Comparison of ENCODE assay signal across 13 cellular contexts in the genomic region with DNA sequence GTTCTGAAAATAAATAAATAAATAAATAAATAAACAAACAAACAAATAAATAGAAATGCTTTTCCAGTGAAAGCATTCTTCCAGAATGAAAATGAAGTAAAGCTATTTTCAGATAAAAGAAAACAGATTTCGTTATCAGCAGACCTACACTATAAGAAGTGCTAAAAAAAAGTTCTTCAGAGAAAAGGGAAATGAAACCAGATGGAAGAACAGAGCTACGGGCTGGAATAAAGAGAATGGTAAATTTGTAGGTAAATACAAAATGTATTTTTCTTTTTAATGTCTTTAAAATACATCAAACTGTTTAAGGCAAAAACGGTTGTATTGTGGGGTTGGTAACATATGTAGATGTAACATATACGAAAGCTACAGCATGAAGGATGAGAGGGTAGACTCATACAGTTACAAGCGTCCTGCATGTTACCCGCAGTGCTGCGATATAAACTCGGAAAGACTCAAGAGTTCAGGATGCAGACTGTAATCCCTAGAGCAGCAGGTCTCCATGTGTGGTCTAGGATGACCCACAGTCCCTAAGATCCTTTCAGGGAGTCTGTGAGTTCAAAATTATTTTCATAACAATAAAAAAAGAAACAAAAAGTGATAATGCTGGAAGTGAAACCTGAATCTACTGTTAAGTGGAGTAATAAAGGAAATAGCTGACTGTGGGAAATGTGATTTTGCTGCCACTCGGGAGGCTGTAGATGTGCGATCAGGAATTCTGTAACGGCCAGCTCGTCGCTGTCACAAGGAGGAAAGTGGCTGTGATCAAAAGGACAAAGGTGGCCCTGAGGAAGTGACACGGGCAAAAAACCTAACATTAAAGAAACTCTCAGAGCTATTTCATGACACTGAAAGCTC. TPM values are rescaled to one million over a fixed set of nuclear protein-coding genes. Genes with fewer than 3 reads are reported as not detected.
A peak's percentile ranks its signal among the peaks of the same experiment; 100 is the strongest.
DNase-seq lines count a peak whose midpoint lies in the region; ATAC-seq and TF ChIP-seq lines count a peak whose summit lies in the region.
"Had no signal": no experiment of that assay in that cellular context is flagged by ENCODE, and none has a peak within 500 bp of the region (broad histone marks: within the 10 kb centered on the region; RNA-seq: fewer than 3 reads in every experiment).

No MANE protein-coding gene starts in this region.

- no peaks in the 10 kb centered on the region for H4K20me1 ChIP-seq in PC-9 (ENCODE audit: insufficient read depth)

- H3K9me3 Mint-ChIP-seq in CD4-positive, CD25-positive, alpha-beta regulatory T cell = peaks cover 0 to 3% (median 0%) of the 10 kb centered on the region in 7 donors

- H3K9me3 ChIP-seq in CD4-positive, CD25-positive, alpha-beta regulatory T cell (ENCODE audit: control insufficient read depth in 2 of 2, low read length in 2 of 2) = no peaks in the 10 kb centered on the region
- H3K9me3 ChIP-seq in PC-9 (ENCODE audit: insufficient read depth, low read depth) (no peaks in the 10 kb centered on the region), lower lobe of right lung (no peaks in the 10 kb centered on the region)
- H3K9me3 ChIP-seq: right atrium auricular region had no signal

- no peaks in the 10 kb centered on the region for H3K36me3 ChIP-seq in CD4-positive, CD25-positive, alpha-beta regulatory T cell (ENCODE audit: control insufficient read depth, insufficient read depth, low read length)
- H3K36me3 ChIP-seq in PC-9 (ENCODE audit: low read depth) = no peaks in the 10 kb centered on the region
- H3K36me3 ChIP-seq in lower lobe of right lung = no peaks in the 10 kb centered on the region
- H3K36me3 ChIP-seq: right atrium auricular region had no signal

- no TSS peak for BruUV-seq in PC-9 (replicated peaks; lab: Mats Ljungman, UMichigan)

- 0 out of 2 replicates have a peak overlapping the region, but pooled peaks have one; percentile 7 for H3K4me2 ChIP-seq in PC-9

- H3K4me1 ChIP-seq in CD4-positive, CD25-positive, alpha-beta regulatory T cell (ENCODE audit: control insufficient read depth, insufficient read depth, low read length, poor library complexity, severe bottlenecking) = peaks cover 8% of the 10 kb centered on the region
- peaks cover 19% of the 10 kb centered on the region; the same call in 1 of the 2 replicates for H3K4me1 ChIP-seq in PC-9 (replicated peaks; ENCODE audit: insufficient read depth)
- H3K4me1 ChIP-seq in lower lobe of right lung = peaks cover 9% of the 10 kb centered on the region

- POLR2A ChIA-PET in PC-9 (lab: Charles Lee; ENCODE audit: unreplicated experiment) = no interaction called here

- peak overlapping the region in 2 of 3 donors; percentile 54 to 69 for H3K27ac Mint-ChIP-seq in CD4-positive, CD25-positive, alpha-beta regulatory T cell

- no peaks in the 10 kb centered on the region for H3K79me2 ChIP-seq in PC-9 (ENCODE audit: low read depth)

- no peaks in the 10 kb centered on the region for H3K36me3 Mint-ChIP-seq in CD4-positive, CD25-positive, alpha-beta regulatory T cell

- peaks cover 8% of the 10 kb centered on the region; the same call in 1 of the 2 replicates for H3F3A ChIP-seq in PC-9 (ENCODE audit: insufficient read depth, low read depth)

- no peak overlapping the region for H3K27ac ChIP-seq in CD4-positive, CD25-positive, alpha-beta regulatory T cell (ENCODE audit: insufficient read depth, low read length, poor library complexity, severe bottlenecking)
- H3K27ac ChIP-seq in PC-9 = no peak overlapping the region
- peak overlapping the region; percentile 26 for H3K27ac ChIP-seq in lower lobe of right lung
- H3K27ac ChIP-seq: right atrium auricular region had no signal

- H3K4me3 ChIP-seq in CD4-positive, CD25-positive, alpha-beta regulatory T cell (ENCODE audit: low read depth, low read length) = peak overlapping the region; percentile 60
- H3K4me3 ChIP-seq in PC-9 (no peak overlapping the region), lower lobe of right lung (peak overlapping the region; percentile 37)
- H3K4me3 ChIP-seq: right atrium auricular region had no signal

- DNase-seq in CD4-positive, CD25-positive, alpha-beta regulatory T cell = no peak
- no peak for DNase-seq in PC-9
- no peak for DNase-seq in lower lobe of right lung
- DNase-seq in head of caudate nucleus = no peak
- DNase-seq in DMS 273 (lab: John Stamatoyannopoulos, UW; ENCODE audit: unreplicated experiment) = no peak
- DNase-seq: effector memory CD4-positive, alpha-beta T cell; kidney; NCI-H510A treated with DMSO at 0.1 percent for 48 hours; stimulated activated naive CD4-positive, alpha-beta T cell treated with Interleukin-2 at 50 U/mL for 16 hours had no signal

- peaks cover 18% of the 10 kb centered on the region for H3K27me3 ChIP-seq in CD4-positive, CD25-positive, alpha-beta regulatory T cell (ENCODE audit: control insufficient read depth, insufficient read depth, low read length)
- H3K27me3 ChIP-seq in PC-9 (ENCODE audit: insufficient read depth, low read depth) (no peaks in the 10 kb centered on the region; the same call in 1 of the 2 replicates), lower lobe of right lung (ENCODE audit: low read depth) (no peaks in the 10 kb centered on the region)
- H3K27me3 ChIP-seq: right atrium auricular region had no signal

- no peak overlapping the region for H2AFZ ChIP-seq in PC-9

- CTCF ChIA-PET in PC-9 (lab: Charles Lee) = interaction anchor here (1.6 kb wide), 1 partner anchor 12 kb away, joined by 3 read pairs; no protein-coding TSS in a partner anchor

- H3K27me3 Mint-ChIP-seq in CD4-positive, CD25-positive, alpha-beta regulatory T cell = peaks cover 67% of the 10 kb centered on the region

- peaks cover 9 to 20% (median 17%) of the 10 kb centered on the region in 4 donors for H3K4me1 Mint-ChIP-seq in CD4-positive, CD25-positive, alpha-beta regulatory T cell

- H3K9me2 ChIP-seq in PC-9 (ENCODE audit: insufficient read depth) = no peaks in the 10 kb centered on the region

- intact Hi-C loops in PC-9 (cut with micrococcal nuclease; ENCODE audit: unreplicated experiment) (no loop called here), lower lobe of right lung (cut with DNase I) (no loop called here), head of caudate nucleus (cut with DNase I) (no loop called here)

- TF ChIP-seq CTCF in PC-9 (conservative IDR thresholded peaks at IDR 0.05) (no peak), lower lobe of right lung (IDR thresholded peaks at IDR 0.05) (no peak)

- no peak for ATAC-seq in CD4-positive, CD25-positive, alpha-beta regulatory T cell (ENCODE audit: low read depth in 2 of 2)
- ATAC-seq in GM19035 (IDR thresholded peaks at IDR 0.05; ENCODE audit: unreplicated experiment) (peak; percentile 24), lower lobe of right lung (no peak), HG03442 (IDR thresholded peaks at IDR 0.05; ENCODE audit: unreplicated experiment) (no peak), HG02840 (IDR thresholded peaks at IDR 0.05; ENCODE audit: low FRiP score, unreplicated experiment) (no peak)

- H3K4me3 Mint-ChIP-seq in CD4-positive, CD25-positive, alpha-beta regulatory T cell = peak overlapping the region; percentile 15 to 72 (median 52)

RNA-seq across cellular contexts. Expression of a gene that starts 5.3 kb away (rescaled TPM):
- 19.4 TPM for total RNA-seq in CD4-positive, CD25-positive, alpha-beta regulatory T cell
- polyA plus RNA-seq in CD4-positive, CD25-positive, alpha-beta regulatory T cell = under 1 TPM in 2 of 4 donors, not detected in 2; 0.32 to 0.46 TPM
- total RNA-seq in PC-9 (2021) (60.1 and 79.4 TPM in 2 replicates), lower lobe of right lung (50.2 TPM)
